ENCODE assay signal across 8 cellular contexts in the genomic region with DNA sequence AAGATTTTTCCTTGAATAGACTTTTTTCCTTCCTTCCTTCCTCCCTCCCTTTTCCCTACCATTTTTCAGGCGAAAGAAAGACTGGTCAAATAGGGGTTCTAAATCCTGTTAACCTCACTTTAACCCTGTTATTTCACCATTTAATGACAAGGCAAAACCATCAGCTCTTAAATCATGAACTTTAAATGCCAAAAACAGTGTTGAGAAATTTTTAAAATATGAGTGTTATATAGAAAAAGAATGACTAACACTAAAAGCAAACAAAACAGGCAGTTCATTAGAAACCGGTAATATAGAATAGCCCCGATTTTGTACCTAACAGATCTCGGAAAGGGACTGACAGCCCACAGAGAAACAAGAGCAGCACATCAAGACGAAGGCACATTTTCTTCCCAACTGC. TPM values are rescaled to one million over a fixed set of nuclear protein-coding genes. Genes with fewer than 3 reads are reported as not detected.
DNase-seq lines count a peak whose midpoint lies in the region; ATAC-seq, FAIRE-seq and TF ChIP-seq lines count a peak whose summit lies in the region.

No MANE protein-coding gene starts in this region.

- FAIRE-seq in keratinocyte (lab: Jason Lieb, UNC): no peak

- peaks cover 29% of the 10 kb centered on the region for H3K4me1 ChIP-seq in BE2C
- H3K4me1 ChIP-seq in keratinocyte (ENCODE audit: control insufficient read depth, extremely low read depth, insufficient read depth, low read length): peaks cover 19% of the 10 kb centered on the region
- H3K4me1 ChIP-seq in uterus: peaks cover 0 to 9% of the 10 kb centered on the region in 2 donors

- H3K36me3 Mint-ChIP-seq in activated T-helper 1 cell treated with anti-CD3 and anti-CD28 coated beads, Interleukin-12 subunit alpha, Interleukin-12 subunit beta, Interleukin-2, Interleukin-4 antibody, amounts not matched to agents 30 ng/mL and 10 ng/mL and 1 ng/mL, durations not matched to agents 14 hours and 24 hours and 36 hours (ENCODE audit: low read depth): peaks cover 19% of the 10 kb centered on the region

- no peaks in the 10 kb centered on the region for H3K9me3 Mint-ChIP-seq in activated T-helper 1 cell treated with anti-CD3 and anti-CD28 coated beads, Interleukin-12 subunit alpha, Interleukin-12 subunit beta, Interleukin-2, Interleukin-4 antibody, amounts not matched to agents 30 ng/mL and 10 ng/mL and 1 ng/mL, durations not matched to agents 14 hours and 24 hours and 36 hours

- H3K4me3 ChIP-seq in BE2C (ENCODE audit: low read depth, low read length) (peak overlapping the region; percentile 50), keratinocyte (ENCODE audit: control insufficient read depth in 2 of 3, extremely low read depth in 1 of 3, insufficient read depth in 2 of 3, low read depth in 1 of 3, low read length in 3 of 3) (peak overlapping the region in 1 of 3 experiments; percentile 20), uterus (peak overlapping the region; percentile 29 to 36)

- H3K9me3 ChIP-seq in BE2C (no peaks in the 10 kb centered on the region), keratinocyte (ENCODE audit: control insufficient read depth, low read depth, low read length) (no peaks in the 10 kb centered on the region), uterus (no peaks in the 10 kb centered on the region)

- H2AFZ ChIP-seq in keratinocyte (ENCODE audit: control insufficient read depth, low read length): peak overlapping the region; percentile 11

- peak overlapping the region; percentile 46 for H3K4me2 ChIP-seq in keratinocyte (ENCODE audit: control insufficient read depth, extremely low read depth, insufficient read depth, low read depth, low read length)

- H3K27ac Mint-ChIP-seq in activated T-helper 1 cell treated with anti-CD3 and anti-CD28 coated beads, Interleukin-12 subunit alpha, Interleukin-12 subunit beta, Interleukin-2, Interleukin-4 antibody, amounts not matched to agents 30 ng/mL and 10 ng/mL and 1 ng/mL, durations not matched to agents 14 hours and 24 hours and 36 hours: peak overlapping the region; percentile 99

- peak; percentile 2 for ATAC-seq in GM21717 (IDR thresholded peaks at IDR 0.05; ENCODE audit: unreplicated experiment)
- no peak for ATAC-seq in HG02973 (IDR thresholded peaks at IDR 0.05; ENCODE audit: unreplicated experiment)
- ATAC-seq in HG03439 (IDR thresholded peaks at IDR 0.05; ENCODE audit: unreplicated experiment): no peak

- H3K27me3 Mint-ChIP-seq in activated T-helper 1 cell treated with anti-CD3 and anti-CD28 coated beads, Interleukin-12 subunit alpha, Interleukin-12 subunit beta, Interleukin-2, Interleukin-4 antibody, amounts not matched to agents 30 ng/mL and 10 ng/mL and 1 ng/mL, durations not matched to agents 14 hours and 24 hours and 36 hours (ENCODE audit: insufficient read depth): peaks cover 2% of the 10 kb centered on the region

- H3K27ac ChIP-seq in keratinocyte (ENCODE audit: control insufficient read depth, insufficient read depth, low read length) (peak overlapping the region; percentile 8), uterus (peak overlapping the region; percentile 80 to 90)

- intact Hi-C loops in activated T-helper 1 cell treated with anti-CD3 and anti-CD28 coated beads, Interleukin-12 subunit alpha, Interleukin-12 subunit beta, Interleukin-2, Interleukin-4 antibody, amounts not matched to agents 30 ng/mL and 10 ng/mL and 1 ng/mL, durations not matched to agents 14 hours and 24 hours and 36 hours (cut with micrococcal nuclease): loop anchor here (1.0 to 5.0 kb wide), 3 partner anchors 28 to 1106 kb away; partner anchors contain the start of gene GOPC
- intact Hi-C loops in uterus (cut with DNase I; ENCODE audit: low total_unique reads): no loop called here

- no peaks in the 10 kb centered on the region for H4K20me1 ChIP-seq in keratinocyte (ENCODE audit: control insufficient read depth, extremely low read depth, insufficient read depth, low read length)

- no peaks in the 10 kb centered on the region for H3K27me3 ChIP-seq in BE2C
- no peaks in the 10 kb centered on the region for H3K27me3 ChIP-seq in keratinocyte (ENCODE audit: control insufficient read depth, extremely low read depth, insufficient read depth, low read length)
- H3K27me3 ChIP-seq in uterus: no peaks in the 10 kb centered on the region

- no peak for DNase-seq in BE2C
- no peak for DNase-seq in activated T-helper 1 cell treated with anti-CD3 and anti-CD28 coated beads, Interleukin-12 subunit alpha, Interleukin-12 subunit beta, Interleukin-2, Interleukin-4 antibody, amounts not matched to agents 30 ng/mL and 10 ng/mL and 1 ng/mL, durations not matched to agents 14 hours and 24 hours and 36 hours (ENCODE audit: low spot score)
- DNase-seq in keratinocyte (ENCODE audit: low read depth, low spot score): no peak
- no peak for DNase-seq in uterus
- DNase-seq in NCI-H1436 treated with DMSO at 0.1 percent for 48 hours (lab: John Stamatoyannopoulos, UW): no peak

- TF ChIP-seq CTCF in BE2C (IDR thresholded peaks at IDR 0.05; ENCODE audit: low read depth, low read length) (no peak), keratinocyte (optimal IDR thresholded peaks at IDR 0.05 in 1 of 3, IDR thresholded peaks at IDR 0.05 in 1 of 3, conservative IDR thresholded peaks at IDR 0.05 in 1 of 3; ENCODE audit: extremely low read depth in 1 of 3, insufficient read depth in 2 of 3, low read length in 3 of 3) (no peak), uterus (IDR thresholded peaks at IDR 0.05) (no peak)

- no peaks in the 10 kb centered on the region for H3K9me1 ChIP-seq in keratinocyte (ENCODE audit: control insufficient read depth, extremely low read depth, insufficient read depth, low read length)

- no peaks in the 10 kb centered on the region for H3K79me2 ChIP-seq in keratinocyte (ENCODE audit: control insufficient read depth, insufficient read depth, low read length)

- no peaks in the 10 kb centered on the region for H3K36me3 ChIP-seq in BE2C
- H3K36me3 ChIP-seq in keratinocyte (ENCODE audit: control insufficient read depth in 2 of 2, extremely low read depth in 1 of 2, insufficient read depth in 2 of 2, low read length in 2 of 2): no peaks in the 10 kb centered on the region
- no peaks in the 10 kb centered on the region for H3K36me3 ChIP-seq in uterus

- TF ChIP-seq POLR2A in uterus (IDR thresholded peaks at IDR 0.05): no peak

- H3K9ac ChIP-seq in keratinocyte (ENCODE audit: control insufficient read depth, extremely low read depth, insufficient read depth, low read length): peak overlapping the region; percentile 17

- peak overlapping the region; percentile 96 for H3K4me3 Mint-ChIP-seq in activated T-helper 1 cell treated with anti-CD3 and anti-CD28 coated beads, Interleukin-12 subunit alpha, Interleukin-12 subunit beta, Interleukin-2, Interleukin-4 antibody, amounts not matched to agents 30 ng/mL and 10 ng/mL and 1 ng/mL, durations not matched to agents 14 hours and 24 hours and 36 hours

- H3K4me1 Mint-ChIP-seq in activated T-helper 1 cell treated with anti-CD3 and anti-CD28 coated beads, Interleukin-12 subunit alpha, Interleukin-12 subunit beta, Interleukin-2, Interleukin-4 antibody, amounts not matched to agents 30 ng/mL and 10 ng/mL and 1 ng/mL, durations not matched to agents 14 hours and 24 hours and 36 hours (ENCODE audit: low read depth): peaks cover 89% of the 10 kb centered on the region

- dilution Hi-C loops in keratinocyte (cut with MboI; ENCODE audit: extremely low pct_ligation_motif_present, low sequenced_read_pairs): no loop called here

RNA-seq across cellular contexts. Expression of gene CEP85L, which starts 57.3 kb away (rescaled TPM):
- 1.5 TPM for polyA plus RNA-seq in BE2C (2012; ENCODE audit: insufficient read depth, insufficient read length, low read depth)
- total RNA-seq in activated T-helper 1 cell treated with anti-CD3 and anti-CD28 coated beads, Interleukin-12 subunit alpha, Interleukin-12 subunit beta, Interleukin-2, Interleukin-4 antibody, amounts not matched to agents 30 ng/mL and 10 ng/mL and 1 ng/mL, durations not matched to agents 14 hours and 24 hours and 36 hours: 50.9 and 51.4 TPM in 2 replicates
- polyA plus RNA-seq in keratinocyte: 1.4 to 3.5 TPM (median 1.6 TPM) in 3 replicates
- 1.4 TPM for polyA plus RNA-seq in keratinocyte (2011; ENCODE audit: low read depth)
- polyA plus RNA-seq in keratinocyte (2011; cell fraction: cytosol; rRNA removed): 0.61 and 1.5 TPM in 2 replicates
- 3.0 and 4.2 TPM in 2 replicates for polyA plus RNA-seq in keratinocyte (2011; cell fraction: nucleus; rRNA removed)
- 0.72 and 1.8 TPM in 2 replicates for polyA plus RNA-seq in keratinocyte (2012; ENCODE audit: low replicate concordance)
- 8.6 to 25.3 TPM (median 10.1 TPM) in 3 replicates for polyA minus RNA-seq in keratinocyte
- polyA minus RNA-seq in keratinocyte (2011; cell fraction: cytosol; rRNA and poly(A)+ RNA removed): 6.5 TPM
- polyA minus RNA-seq in keratinocyte (2011; cell fraction: nucleus; rRNA and poly(A)+ RNA removed): 15.5 and 28.3 TPM in 2 replicates
- 100 to 1,000 TPM in 1 of 4 donors, 10 to 100 TPM in 3; 32.7 to 968 (median 64.4) TPM for total RNA-seq in uterus
